In genomic region chr10:63154546-63155387, GRCh38 we compare ENCODE assay signal across 33 cellular contexts. TPM values are rescaled to one million over a fixed set of nuclear protein-coding genes. Genes with fewer than 3 reads are reported as not detected.
DNase-seq lines count a peak whose midpoint lies in the region; ATAC-seq, FAIRE-seq and TF ChIP-seq lines count a peak whose summit lies in the region.
"Had no signal": no experiment of that assay in that cellular context is flagged by ENCODE, and none has a peak within 500 bp of the region (broad histone marks: within the 10 kb centered on the region; RNA-seq: fewer than 3 reads in every experiment).

No MANE protein-coding gene starts in this region.

- no peaks in the 10 kb centered on the region for H3K9me3 Mint-ChIP-seq in activated naive CD4-positive, alpha-beta T cell treated with anti-CD3 and anti-CD28 coated beads for 36 hours
- H3K9me3 Mint-ChIP-seq in stimulated activated effector memory CD8-positive, alpha-beta T cell treated with anti-CD3 and anti-CD28 coated beads, Interleukin-12 subunit alpha, Interleukin-12 subunit beta, amount 100 ng/mL, for 72 hours, result no peaks in the 10 kb centered on the region
- H3K9me3 Mint-ChIP-seq: activated T-cell treated with anti-CD3 and anti-CD28 coated beads, Interleukin-2, amount 50 U/mL, for 24 hours; naive B cell; WTC11 had no signal

- peak overlapping the region; percentile 30 for H3K27ac Mint-ChIP-seq in activated naive CD4-positive, alpha-beta T cell treated with anti-CD3 and anti-CD28 coated beads for 36 hours
- peak overlapping the region; percentile 21 for H3K27ac Mint-ChIP-seq in stimulated activated effector memory CD8-positive, alpha-beta T cell treated with anti-CD3 and anti-CD28 coated beads, Interleukin-12 subunit alpha, Interleukin-12 subunit beta, amount 100 ng/mL, for 72 hours
- H3K27ac Mint-ChIP-seq: WTC11 had no signal

- in situ Hi-C loops in K562 (cut with MboI), result loop anchor here (10.0 kb wide), 1 partner anchor 540 kb away; no protein-coding TSS in a partner anchor

- no peaks in the 10 kb centered on the region for H3K9me3 ChIP-seq in K562 (replicated peaks; ENCODE audit: control insufficient read depth, insufficient read depth, low read depth, low read length)
- H3K9me3 ChIP-seq in mucosa of descending colon, result no peaks in the 10 kb centered on the region
- no peaks in the 10 kb centered on the region for H3K9me3 ChIP-seq in suprapubic skin
- H3K9me3 ChIP-seq: left lung, prostate gland had no signal

- intact Hi-C loops in activated naive CD4-positive, alpha-beta T cell treated with anti-CD3 and anti-CD28 coated beads for 36 hours (cut with micrococcal nuclease), result loop anchor here (5.0 kb wide), 3 partner anchors 152 to 892 kb away; no protein-coding TSS in a partner anchor
- intact Hi-C loops in K562 (cut with micrococcal nuclease) (loop anchor here (5.0 to 10.0 kb wide), 4 partner anchors 72 to 542 kb away; no protein-coding TSS in a partner anchor), mucosa of descending colon (cut with DNase I, micrococcal nuclease) (loop anchor here in 1 of 2 donors (10.0 kb wide), 1 partner anchor 560 kb away; no protein-coding TSS in a partner anchor)

- no peaks in the 10 kb centered on the region for H3K27me3 Mint-ChIP-seq in activated naive CD4-positive, alpha-beta T cell treated with anti-CD3 and anti-CD28 coated beads for 36 hours (ENCODE audit: low read depth)
- H3K27me3 Mint-ChIP-seq: activated T-cell treated with anti-CD3 and anti-CD28 coated beads, Interleukin-2, amount 50 U/mL, for 24 hours; naive B cell had no signal

- 77% methylated on average over 6 of the region's 6 CpGs for WGBS in K562 (ENCODE audit: insufficient coverage, low coverage, missing lambda C conversion rate)
- 84% methylated on average over 6 of the region's 6 CpGs for WGBS in suprapubic skin

- CTCF ChIA-PET in activated naive CD4-positive, alpha-beta T cell treated with anti-CD3 and anti-CD28 coated beads for 36 hours (lab: Charles Lee), result interaction anchor here (2.2 to 4.8 kb wide), 2 partner anchors 10 to 19 kb away, joined by 10 to 30 read pairs; no protein-coding TSS in a partner anchor
- CTCF ChIA-PET in K562 (lab: Yijun Ruan, JAX; ENCODE audit: low intra/inter-chr PET ratio), result interaction anchor here (0.5 kb wide), 1 partner anchor 652 kb away, joined by 3 read pairs; no protein-coding TSS in a partner anchor

- no TSS peak for BruUV-seq in K562 (replicated peaks; lab: Mats Ljungman, UMichigan)

- no peaks in the 10 kb centered on the region for H3K4me1 ChIP-seq in K562 (replicated peaks in 1 of 2; ENCODE audit: control insufficient read depth in 2 of 2, insufficient read depth in 2 of 2, low read length in 2 of 2)
- peaks cover 20% of the 10 kb centered on the region for H3K4me1 ChIP-seq in mucosa of descending colon (ENCODE audit: low read depth)
- H3K4me1 ChIP-seq in suprapubic skin, result peaks cover 3% of the 10 kb centered on the region
- H3K4me1 ChIP-seq: prostate gland had no signal

- TF ChIP-seq EP300 in K562 (IDR thresholded peaks at IDR 0.05; ENCODE audit: low read length) (no peak), suprapubic skin (IDR thresholded peaks at IDR 0.05) (no peak)

- H3K36me3 Mint-ChIP-seq in activated naive CD4-positive, alpha-beta T cell treated with anti-CD3 and anti-CD28 coated beads for 36 hours (ENCODE audit: low read depth), result peaks cover 11% of the 10 kb centered on the region
- peaks cover 73% of the 10 kb centered on the region for H3K36me3 Mint-ChIP-seq in stimulated activated effector memory CD8-positive, alpha-beta T cell treated with anti-CD3 and anti-CD28 coated beads, Interleukin-12 subunit alpha, Interleukin-12 subunit beta, amount 100 ng/mL, for 72 hours

- FAIRE-seq in K562 (lab: Jason Lieb, UNC), result peak; percentile 15
- FAIRE-seq: islet of Langerhans had no signal

- ATAC-seq in K562 (no peak), mucosa of descending colon (peak; percentile 78)
- no peak for ATAC-seq in stimulated activated effector memory CD8-positive, alpha-beta T cell treated with anti-CD3 and anti-CD28 coated beads, Interleukin-12 subunit alpha, Interleukin-12 subunit beta, amount 100 ng/mL, for 72 hours
- ATAC-seq: left lung, PC-3, sciatic nerve, WTC11 had no signal

- H3K36me3 ChIP-seq in K562 (ENCODE audit: control insufficient read depth, insufficient read depth, low read length) (peaks cover 40% of the 10 kb centered on the region; the same call in 1 of the 3 replicates), mucosa of descending colon (ENCODE audit: low read depth) (no peaks in the 10 kb centered on the region), suprapubic skin (peaks cover 36% of the 10 kb centered on the region)
- H3K36me3 ChIP-seq: prostate gland had no signal

- H3K27me3 ChIP-seq in K562 (ENCODE audit: control insufficient read depth in 2 of 2, insufficient read depth in 2 of 2, low read length in 2 of 2) (no peaks in the 10 kb centered on the region), suprapubic skin (no peaks in the 10 kb centered on the region)
- H3K27me3 ChIP-seq: brain microvascular endothelial cell, left lung had no signal

- no peak overlapping the region for H3K4me3 Mint-ChIP-seq in activated naive CD4-positive, alpha-beta T cell treated with anti-CD3 and anti-CD28 coated beads for 36 hours
- no peak overlapping the region for H3K4me3 Mint-ChIP-seq in stimulated activated effector memory CD8-positive, alpha-beta T cell treated with anti-CD3 and anti-CD28 coated beads, Interleukin-12 subunit alpha, Interleukin-12 subunit beta, amount 100 ng/mL, for 72 hours
- H3K4me3 Mint-ChIP-seq: activated T-cell treated with anti-CD3 and anti-CD28 coated beads, Interleukin-2, amount 50 U/mL, for 24 hours; naive B cell; WTC11 had no signal

- POLR2A ChIA-PET in K562 (lab: Yijun Ruan, JAX), result interaction anchor here (0.6 to 1.4 kb wide), 2 partner anchors 12 to 325 kb away, joined by 3 to 8 read pairs; no protein-coding TSS in a partner anchor

- no peak overlapping the region for H3K4me2 ChIP-seq in K562 (ENCODE audit: insufficient read depth, low read length)

- H3K27ac ChIP-seq in K562 (ENCODE audit: extremely low read depth, low read depth, low read length) (no peak overlapping the region), suprapubic skin (no peak overlapping the region)
- H3K27ac ChIP-seq: brain microvascular endothelial cell, GM23248, prostate gland, SK-N-MC had no signal

- H3K79me2 ChIP-seq in K562 (ENCODE audit: control insufficient read depth, insufficient read depth, low read length), result 0 out of 3 replicates have a peak, but pooled peaks cover 2% of the 10 kb centered on the region

- peaks cover 3% of the 10 kb centered on the region; the same call in 1 of the 2 replicates for H4K20me1 ChIP-seq in K562 (replicated peaks; ENCODE audit: control insufficient read depth, insufficient read depth, low read length)

- TF ChIP-seq CTCF in K562 (IDR thresholded peaks at IDR 0.05 in 2 of 3, conservative IDR thresholded peaks at IDR 0.05 in 1 of 3; ENCODE audit: insufficient read depth in 2 of 3, low read depth in 1 of 3, low read length in 3 of 3), result no peak
- TF ChIP-seq CTCF in mucosa of descending colon (IDR thresholded peaks at IDR 0.05), result no peak
- TF ChIP-seq CTCF in suprapubic skin (IDR thresholded peaks at IDR 0.05), result no peak

- TF ChIP-seq RAD21 in K562 (CRISPR knock-in tag; conservative IDR thresholded peaks at IDR 0.05 in 1 of 2, IDR thresholded peaks at IDR 0.05 in 1 of 2), result no peak

- no peak overlapping the region for H3K9ac ChIP-seq in K562 (ENCODE audit: insufficient read depth in 1 of 2, low read depth in 2 of 2, low read length in 2 of 2)
- H3K9ac ChIP-seq: GM23248 had no signal

- no peak for DNase-seq in activated naive CD4-positive, alpha-beta T cell treated with anti-CD3 and anti-CD28 coated beads for 36 hours
- no peak for DNase-seq in activated naive CD4-positive, alpha-beta T cell treated with anti-CD3 and anti-CD28 coated beads, Interleukin-2, amount 50 U/mL, for 16 hours
- DNase-seq in K562 (ENCODE audit: extremely low read depth in 1 of 4, low spot score in 3 of 4), result no peak
- no peak for DNase-seq in mucosa of descending colon
- no peak for DNase-seq in stimulated activated effector memory CD8-positive, alpha-beta T cell treated with anti-CD3 and anti-CD28 coated beads, Interleukin-12 subunit alpha, Interleukin-12 subunit beta, amount 100 ng/mL, for 72 hours (ENCODE audit: low spot score in 2 of 2)
- no peak for DNase-seq in T-helper 2 cell
- DNase-seq in suprapubic skin (ENCODE audit: low spot score in 2 of 2), result no peak
- no peak for DNase-seq in erythroblast (lab: John Stamatoyannopoulos, UW)
- DNase-seq: 8988T; activated CD4-positive, alpha-beta T cell treated with anti-CD3 and anti-CD28 coated beads, Interleukin-2, amount 50 U/mL, for 1 hour; activated gamma-delta T cell treated with Interleukin-2 at 50 U/mL for 16 hours; activated T-cell treated with anti-CD3 and anti-CD28 coated beads, Interleukin-2, amount 50 U/mL, for 24 hours; amygdala; brain microvascular endothelial cell; DND-41; effector CD8-positive, alpha-beta T cell; GF-D8; left lung; mesendoderm; naive B cell; NCI-H1105; NCI-H1930; NCI-H524 treated with DMSO at 0.1 percent for 48 hours; NK-92 treated with Interleukin-12 subunit alpha and Interleukin-12 subunit beta, amount 100 ng/mL, for 24 hours; PC-3; stimulated activated CD4-positive, alpha-beta T cell treated with anti-CD3 and anti-CD28 coated beads, Interleukin-4, amount 100 ng/mL, for 4 hours; T-helper 1 cell had no signal

- no peaks in the 10 kb centered on the region for H3K9me1 ChIP-seq in K562 (ENCODE audit: control insufficient read depth, insufficient read depth, low read length)

- H3K4me1 Mint-ChIP-seq in activated naive CD4-positive, alpha-beta T cell treated with anti-CD3 and anti-CD28 coated beads for 36 hours (ENCODE audit: low read depth), result peaks cover 8% of the 10 kb centered on the region
- H3K4me1 Mint-ChIP-seq in stimulated activated effector memory CD8-positive, alpha-beta T cell treated with anti-CD3 and anti-CD28 coated beads, Interleukin-12 subunit alpha, Interleukin-12 subunit beta, amount 100 ng/mL, for 72 hours, result peaks cover 13% of the 10 kb centered on the region

- TF ChIP-seq POLR2A in K562 (conservative IDR thresholded peaks at IDR 0.05) (no peak), suprapubic skin (IDR thresholded peaks at IDR 0.05) (no peak), erythroblast (IDR thresholded peaks at IDR 0.05; ENCODE audit: low read length) (no peak)

- H3K4me3 ChIP-seq in K562 (no peak overlapping the region), mucosa of descending colon (no peak overlapping the region), suprapubic skin (no peak overlapping the region)
- H3K4me3 ChIP-seq: GM23248, left lung, prostate gland, SK-N-MC had no signal

- H2AFZ ChIP-seq in K562 (ENCODE audit: low read depth, low read length), result no peak overlapping the region
- H2AFZ ChIP-seq: GM23248 had no signal

RNA-seq across cellular contexts. Expression of gene NRBF2, which starts 21.6 kb away (rescaled TPM):
- total RNA-seq in activated naive CD4-positive, alpha-beta T cell treated with anti-CD3 and anti-CD28 coated beads for 36 hours, result 10 to 100 TPM; 15.4 to 15.6 TPM
- total RNA-seq in K562 (2011; cell fraction: chromatin; rRNA removed; ENCODE audit: low replicate concordance), result 7.5 and 15.7 TPM in 2 replicates
- total RNA-seq in K562 (2011; cell fraction: nucleolus; rRNA removed), result 7.6 and 9.2 TPM in 2 replicates
- total RNA-seq in K562 (2011; cell fraction: nucleoplasm; rRNA removed), result 6.8 and 7.9 TPM in 2 replicates
- total RNA-seq in K562 (2014; rRNA removed), result 20.2 and 20.8 TPM in 2 replicates
- 29.7 and 34.1 TPM in 2 replicates for total RNA-seq in K562 (2014; rRNA removed; fragmentation: Illumina TruSeq; extraction: Trizol)
- 30.5 and 32.1 TPM in 2 replicates for total RNA-seq in K562 (2015; rRNA removed; fragmentation: Illumina TruSeq; extraction: Trizol)
- total RNA-seq in K562 (2021), result 22.1 and 23.8 TPM in 2 replicates
- 26.5 and 30.5 TPM in 2 replicates for polyA plus RNA-seq in K562 (2011; rRNA removed)
- polyA plus RNA-seq in K562 (2011; cell fraction: cytosol; rRNA removed), result 8.0 and 11.5 TPM in 2 replicates
- 5.8 and 9.5 TPM in 2 replicates for polyA plus RNA-seq in K562 (2011; cell fraction: nucleus; rRNA removed)
- polyA plus RNA-seq in K562 (2012), result 25.5 and 27.5 TPM in 2 replicates
- 27.9 and 33.5 TPM in 2 replicates for polyA plus RNA-seq in K562 (2014; fragmentation: Illumina TruSeq; extraction: Trizol)
- polyA plus RNA-seq in K562 (2014; fragmentation: Nextera tagmentation; extraction: Ambion mirVana), result 10 to 100 TPM; 38.1 to 52.1 TPM
- polyA plus RNA-seq in K562 (2014; rRNA removed), result 24.7 and 25.3 TPM in 2 replicates
- polyA minus RNA-seq in K562 (2011; rRNA and poly(A)+ RNA removed), result 15.8 and 20.3 TPM in 2 replicates
- 8.4 and 12.0 TPM in 2 replicates for polyA minus RNA-seq in K562 (2011; cell fraction: cytosol; rRNA and poly(A)+ RNA removed)
- polyA minus RNA-seq in K562 (2011; cell fraction: nucleus; rRNA and poly(A)+ RNA removed), result 4.4 and 7.7 TPM in 2 replicates
- 10 to 100 TPM; 19.9 to 25.4 (median 24.6) TPM for total RNA-seq in mucosa of descending colon
- total RNA-seq in suprapubic skin, result 10 to 100 TPM; 10.9 to 23.2 (median 13.9) TPM
